ENCODE assay signal across 7 cellular contexts in the genomic region with DNA sequence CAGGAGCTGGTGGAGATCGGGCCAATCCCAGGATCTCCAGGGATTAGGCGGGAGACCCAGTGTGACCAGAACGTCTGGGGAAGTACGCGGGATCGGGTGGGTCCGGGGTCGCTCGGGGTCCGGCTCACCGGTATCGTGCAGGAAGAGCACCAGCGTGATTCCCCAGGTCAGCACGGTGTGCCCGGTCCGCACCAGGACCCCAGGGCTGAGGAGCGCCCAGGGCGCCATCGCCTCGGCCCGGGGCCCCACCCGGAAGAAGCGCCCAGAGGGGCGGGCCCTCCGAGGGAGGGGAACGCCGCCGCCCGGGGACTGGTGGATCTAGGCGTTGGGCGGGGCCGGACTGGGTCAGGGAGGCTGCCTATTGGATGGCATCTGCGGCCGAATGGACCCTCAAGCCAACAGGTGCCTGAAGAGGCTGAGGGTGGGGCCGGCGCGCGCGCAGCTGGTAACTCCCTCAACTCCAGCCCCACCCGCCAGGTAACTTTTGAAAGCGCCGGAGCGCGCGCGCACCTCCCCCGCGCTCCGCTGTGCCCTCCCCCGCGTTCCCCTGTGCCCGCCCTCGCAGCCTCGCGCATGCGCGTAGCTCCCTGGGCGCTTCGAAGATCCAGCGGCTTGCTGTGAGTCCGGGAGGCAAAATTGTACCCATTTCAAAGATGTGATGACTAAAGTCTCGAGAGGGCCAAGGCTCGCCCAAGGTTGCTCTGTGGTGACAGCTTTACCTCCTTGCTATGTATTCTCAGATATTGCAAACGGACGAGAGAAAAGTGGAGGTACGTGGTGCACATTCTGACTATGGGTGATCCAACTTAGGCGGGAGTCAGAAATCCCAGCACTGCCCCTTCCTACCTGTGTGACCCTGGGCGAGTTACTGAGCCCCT. TPM values are rescaled to one million over a fixed set of nuclear protein-coding genes. Genes with fewer than 3 reads are reported as not detected.
A peak's percentile ranks its signal among the peaks of the same experiment; 100 is the strongest.
DNase-seq lines count a peak whose midpoint lies in the region; ATAC-seq, FAIRE-seq and TF ChIP-seq lines count a peak whose summit lies in the region.

A gene with protein sequence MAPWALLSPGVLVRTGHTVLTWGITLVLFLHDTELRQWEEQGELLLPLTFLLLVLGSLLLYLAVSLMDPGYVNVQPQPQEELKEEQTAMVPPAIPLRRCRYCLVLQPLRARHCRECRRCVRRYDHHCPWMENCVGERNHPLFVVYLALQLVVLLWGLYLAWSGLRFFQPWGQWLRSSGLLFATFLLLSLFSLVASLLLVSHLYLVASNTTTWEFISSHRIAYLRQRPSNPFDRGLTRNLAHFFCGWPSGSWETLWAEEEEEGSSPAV (minus strand): TSS at position 262 of the 878 bp plus-strand sequence. CDS start 34 bp downstream, at position 228.

- peak within 1 kb of the TSS; percentile 79 for H3K4me2 ChIP-seq in hepatocyte

- H3K36me3 ChIP-seq in hepatocyte (replicated peaks; ENCODE audit: insufficient read depth, low read depth), result no peaks in the 10 kb centered on the region

- DNase-seq in GM18507 (ENCODE audit: extremely low spot score, insufficient read length, low read depth), result peak; percentile 100
- peak; percentile 93 for DNase-seq in NCI-H2029 treated with DMSO at 0.1 percent for 48 hours (lab: John Stamatoyannopoulos, UW)
- DNase-seq in T-helper 9 cell, result peak; percentile 99
- DNase-seq in astrocyte of the cerebellum (ENCODE audit: low read depth), result peak; percentile 79
- peak; percentile 98 for DNase-seq in hepatocyte (ENCODE audit: low spot score)
- DNase-seq in renal cortical epithelial cell (ENCODE audit: low read depth), result peak; percentile 93

- no peak for TF ChIP-seq CTCF in astrocyte of the cerebellum (IDR thresholded peaks at IDR 0.05; ENCODE audit: low read depth, low read length, missing control alignments)
- TF ChIP-seq CTCF in hepatocyte (IDR thresholded peaks at IDR 0.05; ENCODE audit: poor library complexity), result no peak

- no peaks in the 10 kb centered on the region for H3K9me3 ChIP-seq in hepatocyte (ENCODE audit: low read depth)

- in situ Hi-C loops in astrocyte of the cerebellum (cut with HindIII; ENCODE audit: low sequenced_read_pairs), result no loop called here

- no peaks in the 10 kb centered on the region for H3K79me2 ChIP-seq in hepatocyte

- H4K20me1 ChIP-seq in hepatocyte (ENCODE audit: insufficient read depth, poor library complexity, severe bottlenecking), result no peaks in the 10 kb centered on the region

- peak; percentile 100 for FAIRE-seq in GM18507 (lab: Jason Lieb, UNC)

- no peaks in the 10 kb centered on the region for H3K9me2 ChIP-seq in hepatocyte (replicated peaks; ENCODE audit: insufficient read depth)

- peak within 1 kb of the TSS; percentile 76 for H3K4me3 ChIP-seq in astrocyte of the cerebellum (ENCODE audit: low read depth, low read length)
- H3K4me3 ChIP-seq in hepatocyte, result peak within 1 kb of the TSS; percentile 31

- peak within 1 kb of the TSS; percentile 85 for H2AFZ ChIP-seq in hepatocyte

- peaks cover 7% of the 10 kb centered on the region for H3K4me1 ChIP-seq in hepatocyte (ENCODE audit: insufficient read depth)

- WGBS in hepatocyte (ENCODE audit: low lambda C conversion rate, missing lambda C conversion rate), result 8% methylated on average over 26 of the region's 68 CpGs

- H3K27ac ChIP-seq in hepatocyte, result no peak within 1 kb of the TSS

- no peaks in the 10 kb centered on the region for H3K27me3 ChIP-seq in hepatocyte

- peak; percentile 96 for ATAC-seq in HG02981 (IDR thresholded peaks at IDR 0.05; ENCODE audit: unreplicated experiment)

RNA-seq across cellular contexts. Expression of the gene that starts here (rescaled TPM):
- 26.2 and 33.5 TPM in 2 replicates for total RNA-seq in hepatocyte
- 76.3 and 84.9 TPM in 2 replicates for polyA plus RNA-seq in hepatocyte
- 46.4 and 58.0 TPM in 2 replicates for total RNA-seq in renal cortical epithelial cell
